ENCODE assay signal across 11 cellular contexts in the genomic region with DNA sequence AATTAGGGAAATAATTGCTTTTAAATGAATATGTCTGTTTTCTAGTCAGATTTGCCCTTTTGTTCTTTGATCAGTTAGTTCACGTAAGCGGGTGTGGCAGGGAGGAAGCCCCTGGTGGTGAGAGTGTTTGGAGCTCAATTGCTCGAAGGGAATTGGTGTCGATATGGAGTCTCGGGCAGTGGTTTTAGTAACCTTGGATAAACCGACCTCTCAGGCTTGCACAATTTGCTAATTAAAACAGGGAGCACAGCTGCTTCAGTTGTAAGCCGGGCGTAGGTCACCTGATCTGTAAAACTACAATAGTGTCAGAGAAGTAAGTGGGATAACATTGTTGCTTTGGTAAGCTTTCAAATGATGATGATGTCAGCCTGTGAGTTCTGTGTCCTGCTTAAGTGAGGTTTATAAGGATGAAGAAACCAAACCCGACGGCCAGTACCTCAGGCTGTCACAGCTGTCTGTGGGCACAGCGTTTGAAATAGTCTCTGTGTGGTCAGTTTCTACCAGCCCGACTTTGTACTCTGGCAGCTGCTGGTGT. TPM values are rescaled to one million over a fixed set of nuclear protein-coding genes. Genes with fewer than 3 reads are reported as not detected.
DNase-seq lines count a peak whose midpoint lies in the region; ATAC-seq lines count a peak whose summit lies in the region.
"Had no signal": no experiment of that assay in that cellular context is flagged by ENCODE, and none has a peak within 500 bp of the region (broad histone marks: within the 10 kb centered on the region; RNA-seq: fewer than 3 reads in every experiment).

No MANE protein-coding gene starts in this region.

- ATAC-seq in GM21528 (IDR thresholded peaks at IDR 0.05; ENCODE audit: low FRiP score, unreplicated experiment) (no peak), HG02981 (IDR thresholded peaks at IDR 0.05; ENCODE audit: unreplicated experiment) (no peak)

- DNase-seq in GM04503 (ENCODE audit: low read depth) (peak; percentile 3), NCI-H748 treated with DMSO at 0.1 percent for 48 hours (lab: John Stamatoyannopoulos, UW) (peak; percentile 44), fibroblast of gingiva (ENCODE audit: low read depth) (peak; percentile 62), renal cortical epithelial cell (ENCODE audit: low read depth) (peak; percentile 57), OCI-M2 (lab: John Stamatoyannopoulos, UW; ENCODE audit: unreplicated experiment) (no peak), cortex of kidney (lab: John Stamatoyannopoulos, UW) (no peak)
- DNase-seq: activated B cell treated with CpG ODN at 0.5 μM for 24 hours had no signal

RNA-seq across cellular contexts. Expression of a gene that starts 2.9 kb away (rescaled TPM):
- not detected in 2 replicates for total RNA-seq in renal cortical epithelial cell
- total RNA-seq: activated B cell treated with CpG ODN at 0.5 μM for 24 hours, NCI-H460, temporal lobe had no signal

Comparison
In these comparisons a context has a peak if more than half of its experiments do, and no peak if none do; other contexts are left out.
1. DNase-seq: peak in GM04503 (single experiment), NCI-H748 treated with DMSO at 0.1 percent for 48 hours (single experiment), fibroblast of gingiva (single experiment) and renal cortical epithelial cell (single experiment); none in OCI-M2 (single experiment) and cortex of kidney (single experiment).